8 cellular contexts compared by ENCODE assay signal in genomic region chr13:51764184-51765141, GRCh38. TPM values are rescaled to one million over a fixed set of nuclear protein-coding genes. Genes with fewer than 3 reads are reported as not detected.
DNase-seq lines count a peak whose midpoint lies in the region; ATAC-seq and TF ChIP-seq lines count a peak whose summit lies in the region.

No MANE protein-coding gene starts in this region.

- ATAC-seq in HG03342 (IDR thresholded peaks at IDR 0.05; ENCODE audit: unreplicated experiment) (peak; percentile 85), lower lobe of right lung (peak; percentile 86 to 89)

- no peaks in the 10 kb centered on the region for H3K27me3 ChIP-seq in lower lobe of right lung (ENCODE audit: low read depth)

- DNase-seq in AG09319 (ENCODE audit: extremely low read depth, low read depth), result peak; percentile 62
- peak; percentile 37 for DNase-seq in T-helper 9 cell
- DNase-seq in caudate nucleus (lab: John Stamatoyannopoulos, UW), result peak in 47 of 61 donors; percentile 12 to 72 (median 37)
- no peak for DNase-seq in lower lobe of right lung
- DNase-seq in stimulated activated CD8-positive, alpha-beta memory T cell treated with anti-CD3 and anti-CD28 coated beads, Interleukin-12 subunit alpha, Interleukin-12 subunit beta, amount 100 ng/mL, for 1 hour (ENCODE audit: low read depth), result peak; percentile 19
- no peak for DNase-seq in iPS-NIHi11 (ENCODE audit: low spot score)

- H3K27ac ChIP-seq in caudate nucleus (ENCODE audit: low read depth, low read length) (peak overlapping the region; percentile 68), lower lobe of right lung (peak overlapping the region; percentile 73)

- no peaks in the 10 kb centered on the region for H3K9me3 ChIP-seq in lower lobe of right lung

- H3K36me3 ChIP-seq in lower lobe of right lung, result peaks cover 43% of the 10 kb centered on the region

- TF ChIP-seq POLR2A in GM19099 (IDR thresholded peaks at IDR 0.05; ENCODE audit: extremely low read depth, insufficient read length, low read depth), result peak; percentile 44

- intact Hi-C loops in lower lobe of right lung (cut with DNase I), result no loop called here

- peak overlapping the region; percentile 27 for H3K4me3 ChIP-seq in lower lobe of right lung

- TF ChIP-seq CTCF in AG09319 (IDR thresholded peaks at IDR 0.05; ENCODE audit: low read depth, low read length), result peak; percentile 10
- no peak for TF ChIP-seq CTCF in lower lobe of right lung (IDR thresholded peaks at IDR 0.05)

- H3K4me1 ChIP-seq in lower lobe of right lung, result peaks cover 21% of the 10 kb centered on the region

RNA-seq across cellular contexts. Expression of gene DHRS12, which starts 39.5 kb away (rescaled TPM):
- total RNA-seq in lower lobe of right lung, result 13.4 TPM

Comparison
In these comparisons a context has a peak if more than half of its experiments do, and no peak if none do; other contexts are left out.
1. DNase-seq: peak in AG09319 (single experiment), T-helper 9 cell (single experiment), caudate nucleus (47 of 61) and stimulated activated CD8-positive, alpha-beta memory T cell treated with anti-CD3 and anti-CD28 coated beads, Interleukin-12 subunit alpha, Interleukin-12 subunit beta, amount 100 ng/mL, for 1 hour (single experiment); none in lower lobe of right lung (single experiment) and iPS-NIHi11 (single experiment).